ENCODE assay signal across 1 cellular context in genomic region chr6:43746071-43746470, GRCh38.
TF ChIP-seq lines count a peak whose summit lies in the region.

No MANE protein-coding gene starts in this region.

TF ChIP-seq in H1, 55 proteins besides CTCF, POLR2A, EP300 and RAD21:
- TF ChIP-seq SIN3A (conservative IDR thresholded peaks at IDR 0.05 in 1 of 2, IDR thresholded peaks at IDR 0.05 in 1 of 2; ENCODE audit: low read depth in 1 of 2, low read length in 2 of 2) (no peak), NRF1 (IDR thresholded peaks at IDR 0.05; ENCODE audit: low read depth, low read length) (no peak), KDM1A (IDR thresholded peaks at IDR 0.05; ENCODE audit: borderline replicate concordance, low read length) (no peak), EZH2 (IDR thresholded peaks at IDR 0.05; ENCODE audit: low read depth, low read length, severe bottlenecking) (no peak), YY1 (IDR thresholded peaks at IDR 0.05; ENCODE audit: low read depth, low read length) (no peak), TBP (IDR thresholded peaks at IDR 0.05; ENCODE audit: low read depth, low read length) (no peak), SP2 (IDR thresholded peaks at IDR 0.05; ENCODE audit: low read length) (no peak), FOSL1 (IDR thresholded peaks at IDR 0.05; ENCODE audit: insufficient read depth, low read depth, low read length) (no peak)
TF ChIP-seq in H1: peak in this region for 0.
